18 cellular contexts compared by ENCODE assay signal in the genomic region with DNA sequence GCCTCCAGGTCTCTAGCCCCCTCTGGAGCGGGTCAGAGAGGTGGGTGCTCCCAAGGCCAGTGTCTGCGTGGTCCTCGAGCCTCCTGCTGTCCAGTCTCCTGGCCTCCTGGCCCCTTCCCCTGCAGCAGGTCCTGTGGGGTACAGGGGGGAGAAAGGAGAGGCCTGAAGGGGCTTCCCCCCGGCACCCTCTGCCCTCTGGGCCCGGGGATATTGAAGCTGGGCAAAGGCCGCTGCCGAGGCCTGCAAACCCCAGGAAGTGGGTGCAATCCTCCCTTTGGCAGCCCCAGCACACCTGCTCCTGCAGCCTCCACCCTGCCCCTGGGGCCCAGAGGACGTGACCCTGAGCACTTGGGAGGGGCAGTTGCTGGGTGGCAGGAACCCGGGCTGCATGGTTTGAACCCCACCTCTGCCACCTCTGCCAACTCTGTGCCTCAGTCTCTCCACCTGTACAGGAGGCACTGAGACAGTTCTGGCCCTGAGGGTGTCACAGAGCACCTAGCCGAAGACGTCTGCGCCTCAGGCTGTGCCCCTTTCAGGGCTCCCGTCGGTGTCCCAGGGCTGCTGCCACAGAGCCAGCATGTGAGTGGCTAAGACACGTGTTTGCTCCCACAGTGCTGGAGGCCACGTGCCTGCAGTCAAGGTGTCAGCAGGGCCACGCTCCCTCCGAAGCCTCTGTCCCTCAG. TPM values are rescaled to one million over a fixed set of nuclear protein-coding genes. Genes with fewer than 3 reads are reported as not detected.
DNase-seq lines count a peak whose midpoint lies in the region; ATAC-seq and TF ChIP-seq lines count a peak whose summit lies in the region.
"Had no signal": no experiment of that assay in that cellular context is flagged by ENCODE, and none has a peak within 500 bp of the region (broad histone marks: within the 10 kb centered on the region; RNA-seq: fewer than 3 reads in every experiment).

No MANE protein-coding gene starts in this region.

- no peaks in the 10 kb centered on the region for H3K79me2 ChIP-seq in DND-41 (ENCODE audit: insufficient read depth, low read length)

- no peak overlapping the region for H3K27ac ChIP-seq in DND-41 (ENCODE audit: low read length)
- H3K27ac ChIP-seq in IMR-90 (ENCODE audit: insufficient read depth, low read length) = no peak overlapping the region
- no peak overlapping the region for H3K27ac ChIP-seq in left lung
- H3K27ac ChIP-seq in sigmoid colon = no peak overlapping the region
- no peak overlapping the region for H3K27ac ChIP-seq in stomach
- H3K27ac ChIP-seq: Peyer's patch, SJCRH30 had no signal

- H3K27me3 ChIP-seq in DND-41 (ENCODE audit: insufficient read depth, low read length, poor library complexity) (no peaks in the 10 kb centered on the region), IMR-90 (ENCODE audit: control insufficient read depth, insufficient read depth, low read length) (peaks cover 11% of the 10 kb centered on the region), left lung (no peaks in the 10 kb centered on the region), sigmoid colon (no peaks in the 10 kb centered on the region), stomach (peaks cover 0 to 27% (median 0%) of the 10 kb centered on the region in 3 donors)
- H3K27me3 ChIP-seq: Peyer's patch, SJCRH30 had no signal

- no peak overlapping the region for H2AK9ac ChIP-seq in IMR-90 (replicated peaks; ENCODE audit: low read depth, low read length, poor library complexity)

- H2BK120ac ChIP-seq in IMR-90 (ENCODE audit: low read depth, low read length) = no peak overlapping the region

- no peak overlapping the region for H3K4me3 Mint-ChIP-seq in activated CD8-positive, alpha-beta T cell treated with anti-CD3 and anti-CD28 coated beads, Interleukin-2, amount 10 ng/mL, durations not matched to agents 7 days and 5 days
- H3K4me3 Mint-ChIP-seq: CD8-positive, alpha-beta memory T cell; IgD-negative memory B cell had no signal

- DNase-seq in DND-41 (no peak), IMR-90 (no peak), left lung (peak; percentile 25 to 59), sigmoid colon (peak; percentile 58), iPS-NIHi11 (ENCODE audit: low spot score) (no peak), stomach (no peak), SHP77 (lab: John Stamatoyannopoulos, UW) (no peak)
- DNase-seq in activated CD8-positive, alpha-beta T cell treated with anti-CD3 and anti-CD28 coated beads, Interleukin-2, amount 10 ng/mL, durations not matched to agents 7 days and 5 days = no peak
- DNase-seq: BE2C; CD8-positive, alpha-beta memory T cell; H9; MV-4-11; NCI-H1417 treated with DMSO at 0.1 percent for 48 hours; NCI-H2029; NCI-H510A treated with DMSO at 0.1 percent for 48 hours had no signal

- POLR2A ChIA-PET in IMR-90 (lab: Charles Lee; ENCODE audit: unreplicated experiment) = no interaction called here
- POLR2A ChIA-PET in activated CD8-positive, alpha-beta T cell treated with anti-CD3 and anti-CD28 coated beads, Interleukin-2, amount 10 ng/mL, durations not matched to agents 7 days and 5 days (lab: Charles Lee) = no interaction called here

- no peaks in the 10 kb centered on the region for H3K4me1 Mint-ChIP-seq in activated CD8-positive, alpha-beta T cell treated with anti-CD3 and anti-CD28 coated beads, Interleukin-2, amount 10 ng/mL, durations not matched to agents 7 days and 5 days (ENCODE audit: low read depth)
- H3K4me1 Mint-ChIP-seq: CD8-positive, alpha-beta memory T cell had no signal

- no peak overlapping the region for H4K5ac ChIP-seq in IMR-90 (ENCODE audit: low read depth, low read length)

- H3K9me1 ChIP-seq in IMR-90 (ENCODE audit: insufficient read depth, low read length) = no peaks in the 10 kb centered on the region; the same call in 1 of the 2 replicates

- no peak overlapping the region for H2BK15ac ChIP-seq in IMR-90 (ENCODE audit: low read depth, low read length)

- peaks cover 16% of the 10 kb centered on the region for H3K27me3 Mint-ChIP-seq in activated CD8-positive, alpha-beta T cell treated with anti-CD3 and anti-CD28 coated beads, Interleukin-2, amount 10 ng/mL, durations not matched to agents 7 days and 5 days (ENCODE audit: low read depth)

- H3K36me3 ChIP-seq in DND-41 (ENCODE audit: insufficient read depth, low read length) (no peaks in the 10 kb centered on the region), IMR-90 (ENCODE audit: control insufficient read depth, insufficient read depth, low read length) (no peaks in the 10 kb centered on the region), left lung (no peaks in the 10 kb centered on the region), sigmoid colon (no peaks in the 10 kb centered on the region), stomach (no peaks in the 10 kb centered on the region)
- H3K36me3 ChIP-seq: BE2C, Peyer's patch, SJCRH30 had no signal

- H3K14ac ChIP-seq in IMR-90 (replicated peaks; ENCODE audit: low read depth, low read length) = no peak overlapping the region

- no peaks in the 10 kb centered on the region for H3K9me3 ChIP-seq in DND-41 (ENCODE audit: insufficient read depth, low read length, severe bottlenecking)
- H3K9me3 ChIP-seq in IMR-90 (ENCODE audit: control insufficient read depth, insufficient read depth, low read length) = no peaks in the 10 kb centered on the region
- no peaks in the 10 kb centered on the region for H3K9me3 ChIP-seq in left lung
- no peaks in the 10 kb centered on the region for H3K9me3 ChIP-seq in sigmoid colon
- H3K9me3 ChIP-seq in stomach = no peaks in the 10 kb centered on the region
- H3K9me3 ChIP-seq: BE2C, Peyer's patch, SJCRH30 had no signal

- no peaks in the 10 kb centered on the region for H3K9me3 Mint-ChIP-seq in activated CD8-positive, alpha-beta T cell treated with anti-CD3 and anti-CD28 coated beads, Interleukin-2, amount 10 ng/mL, durations not matched to agents 7 days and 5 days (ENCODE audit: insufficient read depth)
- H3K9me3 Mint-ChIP-seq: CD8-positive, alpha-beta memory T cell had no signal

- no peak overlapping the region for H2BK5ac ChIP-seq in IMR-90 (ENCODE audit: low read depth, low read length, poor library complexity, severe bottlenecking)

- H3K18ac ChIP-seq in IMR-90 (ENCODE audit: low read depth, low read length) = no peak overlapping the region

- H2AK5ac ChIP-seq in IMR-90 (ENCODE audit: low read depth, low read length) = peak overlapping the region; percentile 3; the same call in 1 of the 2 replicates

- TF ChIP-seq EP300 in sigmoid colon (IDR thresholded peaks at IDR 0.05) (no peak), stomach (IDR thresholded peaks at IDR 0.05) (no peak)

- dilution Hi-C loops in IMR-90 (cut with HindIII; ENCODE audit: low sequenced_read_pairs, unreplicated experiment) = no loop called here

- H3K4me2 ChIP-seq in DND-41 (ENCODE audit: insufficient read depth, low read length) (no peak overlapping the region), IMR-90 (ENCODE audit: low read depth, low read length) (no peak overlapping the region)

- TF ChIP-seq CTCF in DND-41 (IDR thresholded peaks at IDR 0.05; ENCODE audit: borderline replicate concordance, extremely low read depth, low read length, poor library complexity, severe bottlenecking) (no peak), IMR-90 (conservative IDR thresholded peaks at IDR 0.05; ENCODE audit: low read depth, low read length) (no peak), left lung (IDR thresholded peaks at IDR 0.05) (no peak), sigmoid colon (IDR thresholded peaks at IDR 0.05) (no peak), stomach (IDR thresholded peaks at IDR 0.05) (no peak)

- intact Hi-C loops in IMR-90 (cut with micrococcal nuclease) (no loop called here), left lung (cut with DNase I) (no loop called here), sigmoid colon (cut with DNase I) (no loop called here), stomach (cut with DNase I; ENCODE audit: low total_unique reads) (no loop called here)

- H4K91ac ChIP-seq in IMR-90 (ENCODE audit: insufficient read depth, low read depth, low read length) = no peak overlapping the region

- H3K4me3 ChIP-seq in DND-41 (ENCODE audit: low read depth in 1 of 2, low read length in 2 of 2) = no peak overlapping the region
- H3K4me3 ChIP-seq in IMR-90 (ENCODE audit: insufficient read depth, low read depth, low read length) = no peak overlapping the region
- no peak overlapping the region for H3K4me3 ChIP-seq in left lung
- H3K4me3 ChIP-seq in sigmoid colon = no peak overlapping the region
- no peak overlapping the region for H3K4me3 ChIP-seq in stomach
- H3K4me3 ChIP-seq: Peyer's patch, SJCRH30 had no signal

- no peaks in the 10 kb centered on the region for H3K4me1 ChIP-seq in DND-41 (ENCODE audit: insufficient read depth, low read length)
- H3K4me1 ChIP-seq in IMR-90 (ENCODE audit: control insufficient read depth, insufficient read depth, low read length) = peaks cover 7% of the 10 kb centered on the region
- H3K4me1 ChIP-seq in left lung = no peaks in the 10 kb centered on the region
- peaks cover 0 to 11% (median 0%) of the 10 kb centered on the region in 4 donors for H3K4me1 ChIP-seq in sigmoid colon
- peaks cover 0 to 14% (median 3%) of the 10 kb centered on the region in 4 donors for H3K4me1 ChIP-seq in stomach
- H3K4me1 ChIP-seq: BE2C had no signal

- peak; percentile 24; the same call in 1 of the 3 replicates for ATAC-seq in DND-41 (ENCODE audit: insufficient read depth, low read depth)
- ATAC-seq in IMR-90 (ENCODE audit: low read depth) = no peak
- ATAC-seq in left lung = no peak
- no peak for ATAC-seq in activated CD8-positive, alpha-beta T cell treated with anti-CD3 and anti-CD28 coated beads, Interleukin-2, amount 10 ng/mL, durations not matched to agents 7 days and 5 days

- no peak overlapping the region for H3K23ac ChIP-seq in IMR-90 (ENCODE audit: low read depth, low read length)

- no peak overlapping the region for H4K8ac ChIP-seq in IMR-90 (ENCODE audit: low read depth in 2 of 2, low read length in 2 of 2)

- no peak for TF ChIP-seq RAD21 in IMR-90 (IDR thresholded peaks at IDR 0.05; ENCODE audit: low read length)

- H4K20me1 ChIP-seq in DND-41 (ENCODE audit: insufficient read depth, low read length) = peaks cover 6% of the 10 kb centered on the region
- no peaks in the 10 kb centered on the region for H4K20me1 ChIP-seq in IMR-90 (ENCODE audit: insufficient read depth, low read length)

- H2AFZ ChIP-seq in DND-41 (ENCODE audit: low read depth, low read length) = no peak overlapping the region
- H2AFZ ChIP-seq in IMR-90 (replicated peaks; ENCODE audit: low read length, poor library complexity) = peak overlapping the region; percentile 53

- TF ChIP-seq POLR2A in IMR-90 (IDR thresholded peaks at IDR 0.05; ENCODE audit: low read depth, low read length) (no peak), sigmoid colon (IDR thresholded peaks at IDR 0.05) (no peak), stomach (IDR thresholded peaks at IDR 0.05) (no peak)

- CTCF ChIA-PET in IMR-90 (lab: Yijun Ruan, JAX) = no interaction called here
- CTCF ChIA-PET in activated CD8-positive, alpha-beta T cell treated with anti-CD3 and anti-CD28 coated beads, Interleukin-2, amount 10 ng/mL, durations not matched to agents 7 days and 5 days (lab: Charles Lee) = no interaction called here

- H3K27ac Mint-ChIP-seq in activated CD8-positive, alpha-beta T cell treated with anti-CD3 and anti-CD28 coated beads, Interleukin-2, amount 10 ng/mL, durations not matched to agents 7 days and 5 days = no peak overlapping the region
- H3K27ac Mint-ChIP-seq: CD8-positive, alpha-beta memory T cell; H9; IgD-negative memory B cell had no signal

- H3K9ac ChIP-seq in DND-41 (ENCODE audit: low read depth, low read length) (no peak overlapping the region), IMR-90 (ENCODE audit: low read depth, low read length) (no peak overlapping the region)

- no TSS peak for BruUV-seq in IMR-90 (replicated peaks; lab: Mats Ljungman, UMichigan)

- no peak overlapping the region for H2BK20ac ChIP-seq in IMR-90 (ENCODE audit: low read depth, low read length)

- no peak overlapping the region for H3K56ac ChIP-seq in IMR-90 (ENCODE audit: extremely low read depth, insufficient read depth, low read length)

- H3K79me1 ChIP-seq in IMR-90 (ENCODE audit: low read depth in 1 of 2, low read length in 2 of 2) = no peaks in the 10 kb centered on the region

- no peak overlapping the region for H3K4ac ChIP-seq in IMR-90 (ENCODE audit: low read depth, low read length)

- WGBS in IMR-90 (ENCODE audit: extremely low coverage in 2 of 2, insufficient read length in 1 of 2), 2 experiments = 87% methylated on average over 10 of the region's 18 CpGs; no CpG with 5 or more reads in 1 of the 2 experiments
- WGBS in sigmoid colon, 2 donors = 53 to 71% methylated on average over 18 of the region's 18 CpGs
- 72 to 88% (median 80%) methylated on average over 15 to 18 of the region's 18 CpGs for WGBS in stomach, 5 donors

- in situ Hi-C loops in IMR-90 (cut with MboI; ENCODE audit: low sequenced_read_pairs) = no loop called here

- no peaks in the 10 kb centered on the region for H3K36me3 Mint-ChIP-seq in activated CD8-positive, alpha-beta T cell treated with anti-CD3 and anti-CD28 coated beads, Interleukin-2, amount 10 ng/mL, durations not matched to agents 7 days and 5 days (ENCODE audit: low read depth)
- H3K36me3 Mint-ChIP-seq: CD8-positive, alpha-beta memory T cell; IgD-negative memory B cell had no signal

RNA-seq across cellular contexts. Expression of gene INPP5A, which starts 59.1 kb away (rescaled TPM):
- total RNA-seq in IMR-90 (2012; rRNA removed) (31.7 and 36.7 TPM in 2 replicates), left lung (10 to 100 TPM; 32.0 to 37.0 TPM), sigmoid colon (100 to 1,000 TPM; 100 to 132 (median 112) TPM), stomach (10 to 100 TPM; 30.4 to 72.3 (median 50.6) TPM)
- polyA plus RNA-seq in IMR-90 (2012; rRNA removed) (20.6 and 21.4 TPM in 2 replicates), sigmoid colon (10 to 100 TPM; 17.6 to 21.0 (median 20.3) TPM), stomach (10 to 100 TPM; 17.2 to 22.1 (median 21.8) TPM)
- 15.9 and 20.4 TPM in 2 replicates for polyA plus RNA-seq in IMR-90 (2012; cell fraction: cytosol; rRNA removed)
- polyA plus RNA-seq in IMR-90 (2012; cell fraction: nucleus; rRNA removed; ENCODE audit: low replicate concordance) = 12.2 and 16.8 TPM in 2 replicates
- 1 to 10 TPM; 9.9 TPM for total RNA-seq in activated CD8-positive, alpha-beta T cell treated with anti-CD3 and anti-CD28 coated beads, Interleukin-2, amount 10 ng/mL, durations not matched to agents 7 days and 5 days

Comparison
In these comparisons a context has a peak if more than half of its experiments do, and no peak if none do; other contexts are left out.
1. DNase-seq: peak in left lung (2 of 2) and sigmoid colon (single experiment); none in DND-41 (single experiment), IMR-90 (single experiment), activated CD8-positive, alpha-beta T cell treated with anti-CD3 and anti-CD28 coated beads, Interleukin-2, amount 10 ng/mL, durations not matched to agents 7 days and 5 days (single experiment), iPS-NIHi11 (single experiment), stomach (single experiment) and SHP77 (0 of 2).